Comparison of ENCODE assay signal across 1 cellular context in genomic region chr19:6767357-6768235, GRCh38.
TF ChIP-seq lines count a peak whose summit lies in the region.

SH2D3A (minus strand) TSS chr19:6767435; CDS start chr19:6763748, 3,687 bp downstream.

TF ChIP-seq in HEK293, 187 proteins besides CTCF, POLR2A, EP300 and RAD21 (continued from another document and continues in another):
- TF ChIP-seq KLF16 (tag by site-specific recombination; IDR thresholded peaks at IDR 0.05) (peak; percentile 91), KLF1 (tag by site-specific recombination; IDR thresholded peaks at IDR 0.05) (peak; percentile 95), ZNF596 (tag by site-specific recombination; IDR thresholded peaks at IDR 0.05) (no peak), KLF9 (tag by site-specific recombination; IDR thresholded peaks at IDR 0.05; ENCODE audit: low read depth) (peak; percentile 99), SP2 (tag by site-specific recombination; IDR thresholded peaks at IDR 0.05) (peak; percentile 93), BCL11B (tag by site-specific recombination; IDR thresholded peaks at IDR 0.05; ENCODE audit: low read depth) (no peak), ZNF146 (tag by site-specific recombination; IDR thresholded peaks at IDR 0.05) (no peak), ZNF513 (tag by site-specific recombination; IDR thresholded peaks at IDR 0.05) (no peak), BCL6B (tag by site-specific recombination; IDR thresholded peaks at IDR 0.05) (no peak), SETDB1 (IDR thresholded peaks at IDR 0.05; ENCODE audit: insufficient read length, low read length) (no peak), ZNF670 (tag by site-specific recombination; IDR thresholded peaks at IDR 0.05; ENCODE audit: low read depth) (no peak), ZNF561 (tag by site-specific recombination; IDR thresholded peaks at IDR 0.05; ENCODE audit: borderline replicate concordance) (0 out of 2 replicates have a peak, but pooled peaks have one; percentile 3), ZBTB26 (tag by site-specific recombination; optimal IDR thresholded peaks at IDR 0.05) (peak; percentile 19), ZBTB1 (tag by site-specific recombination; IDR thresholded peaks at IDR 0.05) (no peak), ZBTB48 (tag by site-specific recombination; IDR thresholded peaks at IDR 0.05) (0 out of 2 replicates have a peak, but pooled peaks have one; percentile 27), ZNF610 (tag by site-specific recombination; IDR thresholded peaks at IDR 0.05; ENCODE audit: borderline replicate concordance) (no peak), ZNF174 (tag by site-specific recombination; IDR thresholded peaks at IDR 0.05) (no peak), ZNF747 (tag by site-specific recombination; IDR thresholded peaks at IDR 0.05) (no peak), ZFHX2 (tag by site-specific recombination; conservative IDR thresholded peaks at IDR 0.05) (peak; percentile 76), ZNF37A (tag by site-specific recombination; IDR thresholded peaks at IDR 0.05) (no peak), GFI1B (tag by site-specific recombination; IDR thresholded peaks at IDR 0.05) (no peak), ZNF266 (tag by site-specific recombination; IDR thresholded peaks at IDR 0.05; ENCODE audit: low read depth) (no peak), KLF10 (tag by site-specific recombination; IDR thresholded peaks at IDR 0.05) (0 out of 2 replicates have a peak, but pooled peaks have one; percentile 11), TRIM28 (IDR thresholded peaks at IDR 0.05; ENCODE audit: borderline replicate concordance, low read length) (no peak), ZNF292 (tag by site-specific recombination; IDR thresholded peaks at IDR 0.05; ENCODE audit: borderline replicate concordance, low read depth) (no peak), ZNF571 (tag by site-specific recombination; IDR thresholded peaks at IDR 0.05) (no peak), ELK4 (IDR thresholded peaks at IDR 0.05; ENCODE audit: borderline replicate concordance, low read depth, low read length) (no peak), ZNF777 (tag by site-specific recombination; IDR thresholded peaks at IDR 0.05; ENCODE audit: borderline replicate concordance) (no peak), ZNF10 (tag by site-specific recombination; IDR thresholded peaks at IDR 0.05) (no peak), HOXC10 (CRISPR knock-in tag; IDR thresholded peaks at IDR 0.05) (no peak), ZNF280D (tag by site-specific recombination; IDR thresholded peaks at IDR 0.05) (no peak), TSHZ1 (tag by site-specific recombination; IDR thresholded peaks at IDR 0.05; ENCODE audit: borderline replicate concordance) (no peak), ZNF133 (tag by site-specific recombination; IDR thresholded peaks at IDR 0.05) (no peak), ZNF704 (tag by site-specific recombination; IDR thresholded peaks at IDR 0.05) (no peak), PRDM10 (tag by site-specific recombination; IDR thresholded peaks at IDR 0.05) (peak; percentile 73), PRDM1 (tag by site-specific recombination; IDR thresholded peaks at IDR 0.05) (no peak), KLF7 (tag by site-specific recombination; IDR thresholded peaks at IDR 0.05; ENCODE audit: borderline replicate concordance) (peak; percentile 86), ZSCAN4 (tag by site-specific recombination; IDR thresholded peaks at IDR 0.05) (no peak), ZNF558 (tag by site-specific recombination; IDR thresholded peaks at IDR 0.05) (no peak), ZNF221 (tag by site-specific recombination; IDR thresholded peaks at IDR 0.05; ENCODE audit: borderline replicate concordance) (no peak), YY1 (tag by site-specific recombination; IDR thresholded peaks at IDR 0.05) (no peak), ZNF324 (tag by site-specific recombination; IDR thresholded peaks at IDR 0.05) (no peak)
